ENCODE assay signal across 15 cellular contexts in genomic region chr6:142500265-142500786, GRCh38.
"Had no signal": no experiment of that assay in that cellular context is flagged by ENCODE, and none has a peak within 500 bp of the region (broad histone marks: within the 10 kb centered on the region; RNA-seq: fewer than 3 reads in every experiment).

No MANE protein-coding gene starts in this region.

- H3K36me3 ChIP-seq: colonic mucosa, sigmoid colon had no signal

- H3K27me3 ChIP-seq: colonic mucosa, sigmoid colon had no signal

- H3K9me3 ChIP-seq: colonic mucosa had no signal

- H3K4me3 ChIP-seq: colonic mucosa, sigmoid colon had no signal

- H3K27me3 Mint-ChIP-seq: activated T-cell treated with anti-CD3 and anti-CD28 coated beads, Interleukin-2, amount 50 U/mL, for 24 hours; stimulated activated naive CD8-positive, alpha-beta T cell treated with anti-CD3 and anti-CD28 coated beads, Interleukin-15, Interleukin-2, amounts not matched to agents 100 ng/mL and 50 ng/mL, for 24 hours had no signal

- H3K4me1 ChIP-seq: colonic mucosa, sigmoid colon had no signal

- DNase-seq: activated effector memory CD4-positive, alpha-beta T cell treated with anti-CD3 and anti-CD28 coated beads, Interleukin-2, amount 50 U/mL, for 16 hours; activated T-cell treated with anti-CD3 and anti-CD28 coated beads, Interleukin-2, amount 50 U/mL, for 24 hours; amygdala; colonic mucosa; effector CD4-positive, alpha-beta T cell; left cardiac atrium; occipital lobe; sigmoid colon; stimulated activated CD4-positive, alpha-beta T cell treated with anti-CD3 and anti-CD28 coated beads, Interleukin-2, amount 100 ng/mL, for 48 hours; SW 1271 had no signal

- H3K27ac Mint-ChIP-seq: activated naive CD4-positive, alpha-beta T cell treated with anti-CD3 and anti-CD28 coated beads, Interleukin-2, amount 50 U/mL, for 72 hours; activated T-cell treated with anti-CD3 and anti-CD28 coated beads, Interleukin-2, amount 50 U/mL, for 24 hours; natural killer cell treated with Interleukin-12 subunit alpha and Interleukin-12 subunit beta and Interleukin-15 and Interleukin-18, amount 100 ng/mL, for 72 hours; stimulated activated naive CD8-positive, alpha-beta T cell treated with anti-CD3 and anti-CD28 coated beads, Interleukin-15, Interleukin-2, amounts not matched to agents 100 ng/mL and 50 ng/mL, for 24 hours; T-helper 2 cell treated with Interferon-gamma antibody and Interleukin-4, amounts not matched to agents 5 μg/mL and 100 μg/mL, for 36 hours had no signal

- H3K27ac ChIP-seq: colonic mucosa, sigmoid colon had no signal

- H3K4me3 Mint-ChIP-seq: activated T-cell treated with anti-CD3 and anti-CD28 coated beads, Interleukin-2, amount 50 U/mL, for 24 hours; natural killer cell treated with Interleukin-12 subunit alpha and Interleukin-12 subunit beta and Interleukin-15 and Interleukin-18, amount 100 ng/mL, for 72 hours; stimulated activated naive CD8-positive, alpha-beta T cell treated with anti-CD3 and anti-CD28 coated beads, Interleukin-15, Interleukin-2, amounts not matched to agents 100 ng/mL and 50 ng/mL, for 24 hours; T-helper 2 cell treated with Interferon-gamma antibody and Interleukin-4, amounts not matched to agents 5 μg/mL and 100 μg/mL, for 36 hours had no signal

- ATAC-seq: activated CD4-positive, CD25-positive, alpha-beta regulatory T cell treated with anti-CD3 and anti-CD28 coated beads, Interleukin-2, amount 50 U/mL, for 24 hours; activated naive CD4-positive, alpha-beta T cell treated with anti-CD3 and anti-CD28 coated beads, Interleukin-2, amount 50 U/mL, for 72 hours; left cardiac atrium; natural killer cell treated with Interleukin-12 subunit alpha and Interleukin-12 subunit beta and Interleukin-15 and Interleukin-18, amount 100 ng/mL, for 72 hours had no signal
